11 cellular contexts compared by ENCODE assay signal in the genomic region with DNA sequence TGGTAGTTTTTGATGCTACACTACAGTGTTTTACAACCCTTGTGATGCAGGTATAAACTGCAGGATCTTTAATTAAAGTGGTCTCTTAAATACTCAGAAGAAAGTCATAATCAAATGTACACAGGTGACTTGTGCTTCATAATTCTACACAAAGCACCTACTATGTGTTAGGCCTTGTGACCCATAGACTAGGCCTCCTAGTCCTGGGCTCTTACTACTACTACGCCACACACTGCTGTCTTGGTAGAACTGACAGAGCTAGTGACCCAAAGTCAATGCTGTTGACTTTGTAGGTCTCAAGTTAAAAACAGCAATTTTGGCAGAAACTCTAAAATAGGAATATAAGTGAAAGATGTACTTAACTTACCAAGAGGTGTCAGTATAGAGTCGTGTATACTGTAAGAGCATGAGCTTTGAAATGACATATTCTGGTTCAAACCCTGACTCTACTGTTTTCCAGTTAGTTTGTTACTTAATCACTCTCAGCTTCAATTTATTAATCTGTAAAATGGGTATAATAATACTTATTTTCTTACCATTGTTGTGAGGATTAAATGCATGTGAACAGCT. TPM values are rescaled to one million over a fixed set of nuclear protein-coding genes. Genes with fewer than 3 reads are reported as not detected.
A peak's percentile ranks its signal among the peaks of the same experiment; 100 is the strongest.
DNase-seq lines count a peak whose midpoint lies in the region; ATAC-seq, FAIRE-seq and TF ChIP-seq lines count a peak whose summit lies in the region.
"Had no signal": no experiment of that assay in that cellular context is flagged by ENCODE, and none has a peak within 500 bp of the region (broad histone marks: within the 10 kb centered on the region; RNA-seq: fewer than 3 reads in every experiment).

No MANE protein-coding gene starts in this region.

- H3K36me3 ChIP-seq in PC-9 (ENCODE audit: low read depth): no peaks in the 10 kb centered on the region

- H4K20me1 ChIP-seq in PC-9 (ENCODE audit: insufficient read depth): no peaks in the 10 kb centered on the region

- TF ChIP-seq CTCF in GM20000 (IDR thresholded peaks at IDR 0.05; ENCODE audit: extremely low read depth, missing control alignments) (no peak), PC-9 (conservative IDR thresholded peaks at IDR 0.05) (peak; percentile 53; the same call in 1 of the 2 replicates)

- no peak overlapping the region for H3K27ac ChIP-seq in PC-9

- no peaks in the 10 kb centered on the region for H3K9me2 ChIP-seq in PC-9 (ENCODE audit: insufficient read depth)

- no peaks in the 10 kb centered on the region for H3F3A ChIP-seq in PC-9 (ENCODE audit: insufficient read depth, low read depth)

- CTCF ChIA-PET in PC-9 (lab: Charles Lee): interaction anchor here (0.5 to 0.6 kb wide), 3 partner anchors 89 to 959 kb away, joined by 3 to 9 read pairs (median 4); no protein-coding TSS in a partner anchor

- intact Hi-C loops in PC-9 (cut with micrococcal nuclease; ENCODE audit: unreplicated experiment): no loop called here

- ATAC-seq in GM21786 (IDR thresholded peaks at IDR 0.05; ENCODE audit: unreplicated experiment): no peak
- no peak for ATAC-seq in HG02588 (IDR thresholded peaks at IDR 0.05; ENCODE audit: unreplicated experiment)
- ATAC-seq in HG03378 (IDR thresholded peaks at IDR 0.05; ENCODE audit: unreplicated experiment): no peak

- H3K79me2 ChIP-seq in PC-9 (ENCODE audit: low read depth): no peaks in the 10 kb centered on the region

- H3K4me1 ChIP-seq in PC-9 (replicated peaks; ENCODE audit: insufficient read depth): no peaks in the 10 kb centered on the region

- POLR2A ChIA-PET in PC-9 (lab: Charles Lee; ENCODE audit: unreplicated experiment): no interaction called here

- no peaks in the 10 kb centered on the region for H3K9me3 ChIP-seq in PC-9 (ENCODE audit: insufficient read depth, low read depth)

- H3K27me3 ChIP-seq in PC-9 (ENCODE audit: insufficient read depth, low read depth): no peaks in the 10 kb centered on the region

- H3K4me2 ChIP-seq in PC-9: no peak overlapping the region

- DNase-seq in GM20000 (ENCODE audit: low spot score) (peak; percentile 21), PC-9 (no peak), erythroblast (lab: John Stamatoyannopoulos, UW) (peak; percentile 13 to 18), GM03348 (ENCODE audit: low spot score) (no peak)
- DNase-seq: CD4-positive, alpha-beta T cell; dermis blood vessel endothelial cell had no signal

- no peak overlapping the region for H2AFZ ChIP-seq in PC-9

- FAIRE-seq in A204.1 (lab: Jason Lieb, UNC): peak; percentile 41
- FAIRE-seq: islet of Langerhans had no signal

- TF ChIP-seq POLR2A in erythroblast (IDR thresholded peaks at IDR 0.05; ENCODE audit: low read length): no peak

- no TSS peak for BruUV-seq in PC-9 (replicated peaks; lab: Mats Ljungman, UMichigan)

- H3K4me3 ChIP-seq in PC-9: no peak overlapping the region

RNA-seq across cellular contexts. Expression of a gene that starts 48.6 kb away (rescaled TPM):
- total RNA-seq in PC-9 (2021): 37.1 and 47.7 TPM in 2 replicates

Comparison
In these comparisons a context has a peak if more than half of its experiments do, and no peak if none do; other contexts are left out.
1. DNase-seq: peak in GM20000 (single experiment) and erythroblast (2 of 2); none in PC-9 (0 of 2) and GM03348 (single experiment).